Comparison of ENCODE assay signal across 2 cellular contexts in genomic region chr15:51536965-51537574, GRCh38.
TF ChIP-seq lines count a peak whose summit lies in the region.

No MANE protein-coding gene starts in this region.

TF ChIP-seq in Ishikawa, 13 proteins besides CTCF, POLR2A, EP300 and RAD21 (continued from another document):
- TF ChIP-seq YY1 (IDR thresholded peaks at IDR 0.05; ENCODE audit: low read depth) (no peak), TAF1 (IDR thresholded peaks at IDR 0.05; ENCODE audit: low read depth) (no peak), TCF12 (IDR thresholded peaks at IDR 0.05; ENCODE audit: low read depth) (no peak), CREB1 (IDR thresholded peaks at IDR 0.05; ENCODE audit: low read depth) (no peak), CEBPB (IDR thresholded peaks at IDR 0.05) (no peak), REST (IDR thresholded peaks at IDR 0.05; ENCODE audit: low read depth) (no peak), USF1 (IDR thresholded peaks at IDR 0.05) (no peak)

TF ChIP-seq in K562, 482 proteins besides CTCF, POLR2A, EP300 and RAD21 (continued from another document):
- TF ChIP-seq CGGBP1 (CRISPR knock-in tag; IDR thresholded peaks at IDR 0.05) (no peak), E2F1 (CRISPR knock-in tag; IDR thresholded peaks at IDR 0.05) (no peak), CTCFL (IDR thresholded peaks at IDR 0.05; ENCODE audit: borderline replicate concordance, insufficient read depth, low read depth, low read length, poor library complexity, severe bottlenecking) (peak; percentile 39), ZNF717 (CRISPR knock-in tag; IDR thresholded peaks at IDR 0.05) (no peak), ZNF384 (IDR thresholded peaks at IDR 0.05; ENCODE audit: low read depth, low read length) (no peak), ZZZ3 (IDR thresholded peaks at IDR 0.05) (peak; percentile 23; the same call in 1 of the 2 replicates), GATAD2B (IDR thresholded peaks at IDR 0.05; ENCODE audit: borderline replicate concordance) (no peak), SMC3 (conservative IDR thresholded peaks at IDR 0.05; ENCODE audit: insufficient read depth, low read depth, low read length) (peak; percentile 41; the same call in 1 of the 2 replicates), ZBTB40 (IDR thresholded peaks at IDR 0.05) (peak; percentile 71), ZBTB40 (CRISPR knock-in tag; IDR thresholded peaks at IDR 0.05) (no peak), ZNF316 (IDR thresholded peaks at IDR 0.05) (no peak), BCLAF1 (IDR thresholded peaks at IDR 0.05; ENCODE audit: borderline replicate concordance in 1 of 2, control insufficient read depth in 1 of 2, low read depth in 2 of 2, low read length in 1 of 2) (no peak)
TF ChIP-seq in K562: peak in this region for 4.
